Comparison of ENCODE assay signal across 21 cellular contexts in genomic region chr11:115871161-115871750, GRCh38.
"Had no signal": no experiment of that assay in that cellular context is flagged by ENCODE, and none has a peak within 500 bp of the region (broad histone marks: within the 10 kb centered on the region; RNA-seq: fewer than 3 reads in every experiment).

No MANE protein-coding gene starts in this region.

- H3K9me3 ChIP-seq: thoracic aorta, upper lobe of left lung had no signal

- H3K27me3 Mint-ChIP-seq: activated B cell treated with CpG ODN at 0.5 μM for 24 hours had no signal

- DNase-seq: activated B cell treated with CpG ODN at 0.5 μM for 24 hours; activated CD4-positive, alpha-beta T cell treated with anti-CD3 and anti-CD28 coated beads for 4 hours; activated CD4-positive, alpha-beta T cell treated with anti-CD3 and anti-CD28 coated beads, Interleukin-2, amount 50 U/mL, for 48 hours; activated CD8-positive, alpha-beta memory T cell treated with anti-CD3 and anti-CD28 coated beads, Interleukin-2, amount 50 U/mL, for 48 hours; activated naive CD4-positive, alpha-beta T cell treated with anti-CD3 and anti-CD28 coated beads for 36 hours; activated T-cell treated with anti-CD3 and anti-CD28 coated beads, Interleukin-2, amount 50 U/mL, for 4 hours; cerebellar nuclear complex; endodermal cell; heart left ventricle; left colon; stimulated activated CD4-positive, alpha-beta T cell treated with anti-CD3 and anti-CD28 coated beads, Interleukin-2, amount 100 ng/mL, for 48 hours; stimulated activated naive CD4-positive, alpha-beta T cell; upper lobe of left lung had no signal

- H3K36me3 Mint-ChIP-seq: memory B cell; natural killer cell treated with Interleukin-12 subunit alpha and Interleukin-12 subunit beta and Interleukin-15 and Interleukin-18, amount 100 ng/mL, for 72 hours had no signal

- FAIRE-seq: keratinocyte had no signal

- H3K27ac ChIP-seq: coronary artery, epithelial cell of prostate, heart left ventricle, thoracic aorta, upper lobe of left lung had no signal

- H3K4me3 Mint-ChIP-seq: activated B cell treated with CpG ODN at 0.5 μM for 24 hours; activated naive CD4-positive, alpha-beta T cell treated with anti-CD3 and anti-CD28 coated beads for 36 hours; activated T-cell treated with anti-CD3 and anti-CD28 coated beads, Interleukin-2, amount 50 U/mL, for 4 hours; endodermal cell; memory B cell; natural killer cell treated with Interleukin-12 subunit alpha and Interleukin-12 subunit beta and Interleukin-15 and Interleukin-18, amount 100 ng/mL, for 72 hours; T-helper 2 cell treated with Interferon-gamma antibody and Interleukin-4, amounts not matched to agents 5 μg/mL and 100 μg/mL, for 36 hours had no signal

- H3K4me3 ChIP-seq: coronary artery, heart left ventricle, thoracic aorta, upper lobe of left lung had no signal

- ATAC-seq: activated T-cell treated with anti-CD3 and anti-CD28 coated beads, Interleukin-2, amount 50 U/mL, for 4 hours; heart left ventricle; left colon; natural killer cell treated with Interleukin-12 subunit alpha and Interleukin-12 subunit beta and Interleukin-15 and Interleukin-18, amount 100 ng/mL, for 72 hours had no signal

- H3K36me3 ChIP-seq: heart left ventricle, thoracic aorta, upper lobe of left lung had no signal

- H3K27ac Mint-ChIP-seq: activated B cell treated with CpG ODN at 0.5 μM for 24 hours; activated naive CD4-positive, alpha-beta T cell treated with anti-CD3 and anti-CD28 coated beads for 36 hours; endodermal cell; memory B cell; natural killer cell treated with Interleukin-12 subunit alpha and Interleukin-12 subunit beta and Interleukin-15 and Interleukin-18, amount 100 ng/mL, for 72 hours; progenitor cell of endocrine pancreas; T-helper 2 cell treated with Interferon-gamma antibody and Interleukin-4, amounts not matched to agents 5 μg/mL and 100 μg/mL, for 36 hours had no signal

- H3K27me3 ChIP-seq: heart left ventricle, upper lobe of left lung had no signal

- H3K9me3 Mint-ChIP-seq: activated B cell treated with CpG ODN at 0.5 μM for 24 hours; endodermal cell; memory B cell; natural killer cell treated with Interleukin-12 subunit alpha and Interleukin-12 subunit beta and Interleukin-15 and Interleukin-18, amount 100 ng/mL, for 72 hours; T-helper 2 cell treated with Interferon-gamma antibody and Interleukin-4, amounts not matched to agents 5 μg/mL and 100 μg/mL, for 36 hours had no signal
